13 cellular contexts compared by ENCODE assay signal in genomic region chrX:104351173-104351769, GRCh38.
A peak's percentile ranks its signal among the peaks of the same experiment; 100 is the strongest.
DNase-seq lines count a peak whose midpoint lies in the region; ATAC-seq and TF ChIP-seq lines count a peak whose summit lies in the region.
"Had no signal": no experiment of that assay in that cellular context is flagged by ENCODE, and none has a peak within 500 bp of the region (broad histone marks: within the 10 kb centered on the region; RNA-seq: fewer than 3 reads in every experiment).

No MANE protein-coding gene starts in this region.

- no peak overlapping the region for H3K4me2 ChIP-seq in smooth muscle cell

- H3K9ac ChIP-seq in smooth muscle cell (ENCODE audit: low read depth), result no peak overlapping the region

- intact Hi-C loops in sciatic nerve (cut with DNase I), result no loop called here

- TF ChIP-seq CTCF in smooth muscle cell (IDR thresholded peaks at IDR 0.05; ENCODE audit: borderline replicate concordance, insufficient read depth, poor library complexity, severe bottlenecking), result no peak
- TF ChIP-seq CTCF in GM10266 (IDR thresholded peaks at IDR 0.05; ENCODE audit: control insufficient read depth, insufficient read depth, low read depth, missing control alignments), result no peak

- peak; percentile 6 for DNase-seq in SIG-M5 treated with dmso at 0.1 percent for 504 hours (lab: John Stamatoyannopoulos, UW; ENCODE audit: unreplicated experiment)
- no peak for DNase-seq in SIG-M5 (lab: John Stamatoyannopoulos, UW)
- DNase-seq in RKO (ENCODE audit: low spot score), result peak; percentile 94
- DNase-seq in fibroblast of peridontal ligament (ENCODE audit: extremely low read depth), result peak; percentile 75
- DNase-seq in smooth muscle cell (lab: John Stamatoyannopoulos, UW; ENCODE audit: unreplicated experiment), result no peak
- no peak for DNase-seq in sciatic nerve (ENCODE audit: low spot score)
- DNase-seq in dedifferentiated amniotic fluid mesenchymal stem cell (ENCODE audit: extremely low spot score), result no peak
- no peak for DNase-seq in GM10266 (ENCODE audit: extremely low spot score)
- DNase-seq: activated CD4-positive, alpha-beta T cell treated with anti-CD3 and anti-CD28 coated beads, Interleukin-2, amount 50 U/mL, for 1 hour; glutamatergic neuron; NCI-H1694 treated with DMSO at 0.1 percent for 48 hours; Peyer's patch had no signal

- no peaks in the 10 kb centered on the region for H3K79me2 ChIP-seq in smooth muscle cell (ENCODE audit: low read depth)

- WGBS in smooth muscle cell (ENCODE audit: low lambda C conversion rate), result 49% methylated on average over 3 of the region's 3 CpGs

- H3K4me3 ChIP-seq in smooth muscle cell, result no peak overlapping the region
- H3K4me3 ChIP-seq: Peyer's patch, suprapubic skin had no signal

- no peaks in the 10 kb centered on the region for H3K4me1 ChIP-seq in smooth muscle cell (ENCODE audit: low read depth)
- H3K4me1 ChIP-seq: Peyer's patch, suprapubic skin had no signal

- no peak overlapping the region for H2AFZ ChIP-seq in smooth muscle cell (ENCODE audit: low read depth)

- no peaks in the 10 kb centered on the region for H4K20me1 ChIP-seq in smooth muscle cell (ENCODE audit: low read depth)

- no peaks in the 10 kb centered on the region for H3K27me3 ChIP-seq in smooth muscle cell (ENCODE audit: low read depth)
- H3K27me3 ChIP-seq: Peyer's patch, suprapubic skin had no signal

- ATAC-seq in sciatic nerve, result no peak

- peak overlapping the region; percentile 9 for H3K27ac ChIP-seq in smooth muscle cell (ENCODE audit: low read depth)
- H3K27ac ChIP-seq: Peyer's patch, suprapubic skin had no signal

- H3F3A ChIP-seq in smooth muscle cell (ENCODE audit: low read depth), result no peaks in the 10 kb centered on the region

- no peaks in the 10 kb centered on the region for H3K36me3 ChIP-seq in smooth muscle cell (ENCODE audit: low read depth)
- H3K36me3 ChIP-seq: Peyer's patch, suprapubic skin had no signal

- H3K9me3 ChIP-seq in smooth muscle cell (replicated peaks; ENCODE audit: low read depth), result no peaks in the 10 kb centered on the region
- H3K9me3 ChIP-seq: Peyer's patch, suprapubic skin had no signal

Comparison
In these comparisons a context has a peak if more than half of its experiments do, and no peak if none do; other contexts are left out.
1. DNase-seq: peak in SIG-M5 treated with dmso at 0.1 percent for 504 hours (single experiment), RKO (single experiment) and fibroblast of peridontal ligament (single experiment); none in SIG-M5 (single experiment), smooth muscle cell (single experiment), sciatic nerve (single experiment), dedifferentiated amniotic fluid mesenchymal stem cell (single experiment) and GM10266 (single experiment).